13 cellular contexts compared by ENCODE assay signal in the genomic region with DNA sequence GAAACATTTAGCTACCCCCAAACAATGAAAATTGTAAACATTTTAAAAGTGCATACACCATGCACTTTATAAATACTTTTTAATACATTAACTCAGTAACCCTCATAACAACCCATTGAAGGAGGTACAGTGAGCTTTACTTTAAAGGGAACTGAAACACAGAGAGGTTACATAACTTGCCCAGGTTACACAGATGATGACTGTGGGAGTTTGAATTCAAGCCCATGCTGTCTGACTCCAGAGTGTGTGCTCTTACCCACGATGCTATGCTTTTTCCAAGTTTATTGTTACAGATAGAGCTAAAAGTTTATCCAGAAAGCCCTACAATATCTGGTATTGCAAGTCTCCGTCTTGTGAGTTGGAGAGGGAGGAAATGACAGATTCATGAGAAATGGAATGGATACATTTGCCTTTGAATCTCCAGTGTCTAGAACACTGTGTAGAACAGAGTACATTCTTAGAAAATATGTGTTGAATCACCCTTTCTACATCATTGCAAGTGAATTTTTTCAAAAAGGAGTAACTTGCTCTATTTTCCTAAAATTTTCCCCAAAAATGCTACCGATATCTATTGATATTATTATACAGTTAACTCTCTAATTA.
A peak's percentile ranks its signal among the peaks of the same experiment; 100 is the strongest.
DNase-seq lines count a peak whose midpoint lies in the region; ATAC-seq and TF ChIP-seq lines count a peak whose summit lies in the region.
"Had no signal": no experiment of that assay in that cellular context is flagged by ENCODE, and none has a peak within 500 bp of the region (broad histone marks: within the 10 kb centered on the region; RNA-seq: fewer than 3 reads in every experiment).

No MANE protein-coding gene starts in this region.

- H3K79me1 ChIP-seq in mesenchymal stem cell (replicated peaks; ENCODE audit: low read length, poor library complexity, severe bottlenecking): no peaks in the 10 kb centered on the region

- H3K4ac ChIP-seq in mesenchymal stem cell (ENCODE audit: low read depth in 1 of 2, low read length in 2 of 2): no peak overlapping the region

- H3K4me3 ChIP-seq in mesenchymal stem cell (ENCODE audit: insufficient read depth in 1 of 2, low read depth in 1 of 2, low read length in 2 of 2) (no peak overlapping the region), colonic mucosa (no peak overlapping the region)
- H3K4me3 ChIP-seq: SK-N-MC had no signal

- DNase-seq in mesenchymal stem cell: peak; percentile 6
- DNase-seq in stimulated activated CD4-positive, alpha-beta T cell treated with anti-CD3 and anti-CD28 coated beads, Interleukin-15, amount 100 ng/mL, for 24 hours: no peak
- DNase-seq in colonic mucosa: no peak
- DNase-seq in AG08395 (ENCODE audit: low spot score): no peak
- no peak for DNase-seq in OCI-M1 (lab: John Stamatoyannopoulos, UW)
- DNase-seq: activated CD4-positive, alpha-beta T cell treated with anti-CD3 and anti-CD28 coated beads, Interleukin-2, amount 50 U/mL, for 1 hour; activated naive CD8-positive, alpha-beta T cell treated with anti-CD3 and anti-CD28 coated beads, Interleukin-2, amount 50 U/mL, for 24 hours; endodermal cell; NCI-H345 had no signal

- H2BK15ac ChIP-seq in mesenchymal stem cell (ENCODE audit: low read depth, poor library complexity, severe bottlenecking): no peak overlapping the region

- no peaks in the 10 kb centered on the region for H3K9me3 ChIP-seq in mesenchymal stem cell (ENCODE audit: control insufficient read depth, low read length)
- H3K9me3 ChIP-seq in colonic mucosa: no peaks in the 10 kb centered on the region

- H2BK120ac ChIP-seq in mesenchymal stem cell (ENCODE audit: low read depth, low read length): no peak overlapping the region

- ATAC-seq in GM18907 (IDR thresholded peaks at IDR 0.05; ENCODE audit: unreplicated experiment) (peak; percentile 100), HG02588 (IDR thresholded peaks at IDR 0.05; ENCODE audit: unreplicated experiment) (peak; percentile 93), HG03354 (IDR thresholded peaks at IDR 0.05; ENCODE audit: poor library complexity, severe bottlenecking, unreplicated experiment) (peak; percentile 78)
- ATAC-seq: activated naive CD8-positive, alpha-beta T cell treated with anti-CD3 and anti-CD28 coated beads, Interleukin-2, amount 50 U/mL, for 24 hours had no signal

- no peak overlapping the region for H2BK5ac ChIP-seq in mesenchymal stem cell (ENCODE audit: low read depth, low read length, poor library complexity, severe bottlenecking)

- H3K9ac ChIP-seq in mesenchymal stem cell (ENCODE audit: low read length) (no peak overlapping the region), colonic mucosa (ENCODE audit: low read depth in 2 of 2, low read length in 2 of 2) (no peak overlapping the region)

- no peak overlapping the region for H3K4me2 ChIP-seq in mesenchymal stem cell (ENCODE audit: low read length, poor library complexity, severe bottlenecking)

- H3K18ac ChIP-seq in mesenchymal stem cell (ENCODE audit: low read depth in 1 of 2, low read length in 2 of 2): no peak overlapping the region

- WGBS in mesenchymal stem cell: 67% methylated on average over 1 of the region's 3 CpGs

- H2AK5ac ChIP-seq in mesenchymal stem cell (ENCODE audit: low read length, severe bottlenecking): no peak overlapping the region

- intact Hi-C loops in colonic mucosa (cut with DNase I): no loop called here

- no peak overlapping the region for H4K91ac ChIP-seq in mesenchymal stem cell (ENCODE audit: low read length)

- TF ChIP-seq CTCF in colonic mucosa (IDR thresholded peaks at IDR 0.05): no peak

- H3K14ac ChIP-seq in mesenchymal stem cell (ENCODE audit: low read length in 2 of 2): no peak overlapping the region

- no peaks in the 10 kb centered on the region for H3K27me3 ChIP-seq in mesenchymal stem cell (ENCODE audit: control insufficient read depth in 1 of 2, insufficient read depth in 1 of 2, low read length in 2 of 2)
- H3K27me3 ChIP-seq in colonic mucosa: no peaks in the 10 kb centered on the region

- no peaks in the 10 kb centered on the region for H3K36me3 ChIP-seq in mesenchymal stem cell (ENCODE audit: control insufficient read depth in 1 of 2, insufficient read depth in 2 of 2, low read depth in 1 of 2, low read length in 2 of 2)
- no peaks in the 10 kb centered on the region for H3K36me3 ChIP-seq in colonic mucosa

- no peak overlapping the region for H2AFZ ChIP-seq in mesenchymal stem cell (ENCODE audit: low read depth, low read length)

- no peaks in the 10 kb centered on the region for H3K4me1 ChIP-seq in mesenchymal stem cell (ENCODE audit: control insufficient read depth, insufficient read depth, low read depth, low read length)
- no peaks in the 10 kb centered on the region for H3K4me1 ChIP-seq in colonic mucosa

- no peak overlapping the region for H4K8ac ChIP-seq in mesenchymal stem cell (ENCODE audit: low read length)

- H2BK12ac ChIP-seq in mesenchymal stem cell (ENCODE audit: low read length in 2 of 2): no peak overlapping the region

- H3K23ac ChIP-seq in mesenchymal stem cell (ENCODE audit: low read length in 2 of 2): no peak overlapping the region

- H3K27ac ChIP-seq in mesenchymal stem cell (ENCODE audit: low read length, poor library complexity, severe bottlenecking) (no peak overlapping the region), colonic mucosa (no peak overlapping the region)
- H3K27ac ChIP-seq: SK-N-MC had no signal
